In the genomic region with DNA sequence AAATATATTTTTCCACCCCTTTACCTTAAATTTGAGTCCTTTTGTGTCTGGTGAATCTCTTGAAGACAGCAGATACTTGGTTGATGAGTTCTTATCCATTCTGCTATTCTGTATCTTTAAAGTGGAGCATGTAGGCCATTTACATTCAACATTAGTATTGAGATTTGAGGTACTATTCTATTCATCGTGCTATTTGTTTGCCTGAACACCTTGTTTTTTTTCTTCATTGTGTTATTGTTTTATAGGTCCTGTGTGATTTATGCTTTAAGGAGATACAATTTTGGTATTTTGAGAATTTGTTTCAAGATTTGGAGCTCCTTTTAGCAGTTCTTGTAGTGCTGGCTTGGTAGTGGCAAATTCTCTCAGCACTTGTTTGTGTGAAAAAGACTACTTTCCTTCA, we compare ENCODE assay signal across 1 cellular context.
TF ChIP-seq lines count a peak whose summit lies in the region.

No MANE protein-coding gene starts in this region.

TF ChIP-seq in K562, 482 proteins besides CTCF, POLR2A, EP300 and RAD21 (continued from another document):
- TF ChIP-seq POLR2AphosphoS5 (IDR thresholded peaks at IDR 0.05; ENCODE audit: control insufficient read depth, insufficient read depth, low read depth, low read length) (no peak), PHF20 (IDR thresholded peaks at IDR 0.05; ENCODE audit: partially characterized antibody) (no peak), ZEB2 (IDR thresholded peaks at IDR 0.05) (no peak)
- TF ChIP-seq, protein P1, sequence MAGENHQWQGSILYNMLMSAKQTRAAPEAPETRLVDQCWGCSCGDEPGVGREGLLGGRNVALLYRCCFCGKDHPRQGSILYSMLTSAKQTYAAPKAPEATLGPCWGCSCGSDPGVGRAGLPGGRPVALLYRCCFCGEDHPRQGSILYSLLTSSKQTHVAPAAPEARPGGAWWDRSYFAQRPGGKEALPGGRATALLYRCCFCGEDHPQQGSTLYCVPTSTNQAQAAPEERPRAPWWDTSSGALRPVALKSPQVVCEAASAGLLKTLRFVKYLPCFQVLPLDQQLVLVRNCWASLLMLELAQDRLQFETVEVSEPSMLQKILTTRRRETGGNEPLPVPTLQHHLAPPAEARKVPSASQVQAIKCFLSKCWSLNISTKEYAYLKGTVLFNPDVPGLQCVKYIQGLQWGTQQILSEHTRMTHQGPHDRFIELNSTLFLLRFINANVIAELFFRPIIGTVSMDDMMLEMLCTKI (IDR thresholded peaks at IDR 0.05; ENCODE audit: partially characterized antibody), result no peak
- TF ChIP-seq, protein P2, sequence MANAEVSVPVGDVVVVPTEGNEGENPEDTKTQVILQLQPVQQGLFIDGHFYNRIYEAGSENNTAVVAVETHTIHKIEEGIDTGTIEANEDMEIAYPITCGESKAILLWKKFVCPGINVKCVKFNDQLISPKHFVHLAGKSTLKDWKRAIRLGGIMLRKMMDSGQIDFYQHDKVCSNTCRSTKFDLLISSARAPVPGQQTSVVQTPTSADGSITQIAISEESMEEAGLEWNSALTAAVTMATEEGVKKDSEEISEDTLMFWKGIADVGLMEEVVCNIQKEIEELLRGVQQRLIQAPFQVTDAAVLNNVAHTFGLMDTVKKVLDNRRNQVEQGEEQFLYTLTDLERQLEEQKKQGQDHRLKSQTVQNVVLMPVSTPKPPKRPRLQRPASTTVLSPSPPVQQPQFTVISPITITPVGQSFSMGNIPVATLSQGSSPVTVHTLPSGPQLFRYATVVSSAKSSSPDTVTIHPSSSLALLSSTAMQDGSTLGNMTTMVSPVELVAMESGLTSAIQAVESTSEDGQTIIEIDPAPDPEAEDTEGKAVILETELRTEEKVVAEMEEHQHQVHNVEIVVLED (CRISPR knock-in tag; IDR thresholded peaks at IDR 0.05), result no peak
